Comparison of ENCODE assay signal across 27 cellular contexts in the genomic region with DNA sequence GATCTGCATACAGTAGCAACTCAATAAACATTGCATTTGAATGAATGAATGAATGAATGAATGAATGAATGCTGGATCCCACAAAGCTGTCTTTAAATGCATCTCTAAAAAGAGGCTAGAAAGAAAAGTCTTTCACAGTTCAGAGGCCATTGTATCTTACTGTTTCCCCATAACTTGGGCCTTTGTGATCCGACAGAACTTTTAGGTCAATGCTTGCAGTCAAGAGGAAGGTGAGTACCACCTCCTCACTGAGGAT.
"Had no signal": no experiment of that assay in that cellular context is flagged by ENCODE, and none has a peak within 500 bp of the region (broad histone marks: within the 10 kb centered on the region; RNA-seq: fewer than 3 reads in every experiment).

No MANE protein-coding gene starts in this region.

- H3K36me3 Mint-ChIP-seq: immature natural killer cell; memory B cell; natural killer cell; stimulated activated memory B cell treated with anti-CD40 and anti-IgM and Interleukin-4, amounts not matched to agents 10 μg/mL and 1 μg/mL and 100 μg/mL, for 72 hours had no signal

- H3K27me3 ChIP-seq: esophagus muscularis mucosa, ovary, spleen, tibial nerve, upper lobe of left lung had no signal

- H3K27ac ChIP-seq: ovary, psoas muscle, spleen, thoracic aorta, upper lobe of left lung had no signal

- H3K9me3 ChIP-seq: esophagus muscularis mucosa, ovary, psoas muscle, spleen, thoracic aorta, tibial nerve, upper lobe of left lung had no signal

- H3K9me3 Mint-ChIP-seq: immature natural killer cell; memory B cell; natural killer cell; stimulated activated memory B cell treated with anti-CD40 and anti-IgM and Interleukin-4, amounts not matched to agents 10 μg/mL and 1 μg/mL and 100 μg/mL, for 72 hours had no signal

- FAIRE-seq: endothelial cell of umbilical vein, urothelium cell line had no signal

- H3K4me1 ChIP-seq: psoas muscle had no signal

- ATAC-seq: natural killer cell; psoas muscle; right cardiac atrium; stimulated activated memory B cell treated with anti-CD40 and anti-IgM and Interleukin-4, amounts not matched to agents 10 μg/mL and 1 μg/mL and 100 μg/mL, for 72 hours; stimulated activated naive CD8-positive, alpha-beta T cell treated with anti-CD3 and anti-CD28 coated beads, Interleukin-15, Interleukin-2, amounts not matched to agents 100 U/mL and 50 U/mL, for 24 hours had no signal

- H3K4me3 Mint-ChIP-seq: immature natural killer cell; memory B cell; natural killer cell; stimulated activated memory B cell treated with anti-CD40 and anti-IgM and Interleukin-4, amounts not matched to agents 10 μg/mL and 1 μg/mL and 100 μg/mL, for 72 hours had no signal

- DNase-seq: dermis blood vessel endothelial cell; effector memory CD4-positive, alpha-beta T cell; foreskin melanocyte; hypothalamus; immature natural killer cell; islet precursor cell; kidney glomerular epithelial cell; natural killer cell; occipital lobe; ovary; posterior cingulate gyrus; psoas muscle; right cardiac atrium; spleen; stimulated activated CD4-positive, alpha-beta T cell treated with anti-CD3 and anti-CD28 coated beads, Interleukin-4, amount 100 ng/mL, for 4 hours; stimulated activated naive CD8-positive, alpha-beta T cell treated with anti-CD3 and anti-CD28 coated beads, Interleukin-15, Interleukin-2, amounts not matched to agents 100 U/mL and 50 U/mL, for 24 hours; upper lobe of left lung had no signal

- H3K36me3 ChIP-seq: esophagus muscularis mucosa, ovary, spleen, thoracic aorta, tibial nerve, upper lobe of left lung had no signal

- H3K4me3 ChIP-seq: coronary artery, esophagus muscularis mucosa, lung, ovary, psoas muscle, skin epidermis, spleen, thoracic aorta, tibial nerve, upper lobe of left lung had no signal

- H3K27ac Mint-ChIP-seq: memory B cell; stimulated activated memory B cell treated with anti-CD40 and anti-IgM and Interleukin-4, amounts not matched to agents 10 μg/mL and 1 μg/mL and 100 μg/mL, for 72 hours had no signal
